In the genomic region with DNA sequence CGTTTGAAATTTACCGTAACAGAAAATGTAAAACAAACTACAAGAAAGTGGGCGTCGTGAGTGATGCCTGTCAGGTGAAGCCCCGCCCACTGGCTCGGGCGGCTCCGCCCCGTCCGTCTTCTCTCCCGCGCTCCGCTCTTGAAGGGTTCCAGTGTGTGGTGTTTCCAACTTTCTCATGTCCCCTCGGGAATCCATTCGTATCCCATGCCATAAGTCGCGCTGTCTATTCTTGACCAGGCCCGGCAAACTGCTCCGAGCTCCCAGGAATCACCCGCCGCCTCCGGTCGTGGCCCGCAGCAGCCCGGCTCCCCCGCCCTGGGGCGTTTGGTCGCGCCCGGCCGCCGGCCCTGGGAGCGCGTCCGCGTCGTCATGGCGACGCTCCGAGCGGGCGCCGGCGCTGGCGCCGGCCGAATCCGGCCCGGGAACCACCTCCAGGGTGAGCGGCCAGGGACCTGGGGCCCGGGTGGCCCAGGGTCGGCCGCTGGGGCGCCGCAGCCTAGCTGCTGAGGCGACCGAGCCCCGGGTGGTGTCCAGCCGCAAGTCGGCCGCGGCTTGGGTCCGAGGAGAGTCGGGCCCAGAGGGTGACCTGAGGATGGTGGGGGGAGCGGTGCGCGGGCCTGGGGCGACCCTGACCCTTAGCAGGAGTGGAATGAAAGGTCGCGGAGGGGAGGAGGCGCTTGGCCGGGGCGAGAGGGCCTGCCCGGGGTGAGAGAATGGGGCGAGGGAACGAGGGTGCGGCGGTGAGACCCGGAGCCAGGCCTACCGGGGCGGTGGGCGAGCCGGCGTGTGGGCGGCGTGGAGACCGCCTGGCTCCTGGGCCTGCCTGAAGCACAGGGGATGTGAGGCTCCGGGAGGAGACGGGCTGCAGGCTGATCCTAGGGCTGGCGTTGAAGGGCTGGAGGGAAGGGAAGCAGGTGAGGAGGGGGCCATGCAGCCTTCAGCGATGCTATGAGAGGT, we compare ENCODE assay signal across 8 cellular contexts. TPM values are rescaled to one million over a fixed set of nuclear protein-coding genes. Genes with fewer than 3 reads are reported as not detected.
A peak's percentile ranks its signal among the peaks of the same experiment; 100 is the strongest.
DNase-seq lines count a peak whose midpoint lies in the region; ATAC-seq and TF ChIP-seq lines count a peak whose summit lies in the region.

A gene (plus strand): TSS at position 375 of the 957 bp plus-strand sequence. CDS start 1,683 bp downstream, outside the sequence.

- H3K9me3 Mint-ChIP-seq in neural crest cell = no peaks in the 10 kb centered on the region

- ATAC-seq in HG03103 (IDR thresholded peaks at IDR 0.05; ENCODE audit: low read depth, unreplicated experiment) (peak; percentile 77), gastroesophageal sphincter (peak; percentile 91)

- intact Hi-C loops in testis (cut with DNase I; ENCODE audit: low total_unique reads) = no loop called here

- peaks cover 15% of the 10 kb centered on the region for H3K27me3 Mint-ChIP-seq in neural crest cell (ENCODE audit: low read depth)

- no peaks in the 10 kb centered on the region for H3K36me3 ChIP-seq in gastroesophageal sphincter
- H3K36me3 ChIP-seq in testis (ENCODE audit: low read depth, missing control alignments) = no peaks in the 10 kb centered on the region

- TF ChIP-seq POLR2A in gastroesophageal sphincter (IDR thresholded peaks at IDR 0.05) (no peak), testis (IDR thresholded peaks at IDR 0.05) (no peak)

- peak; percentile 18 to 52 for DNase-seq in activated CD4-positive, alpha-beta T cell treated with anti-CD3 and anti-CD28 coated beads for 24 hours (ENCODE audit: low read depth in 2 of 2)
- no peak for DNase-seq in activated CD4-positive, alpha-beta T cell treated with anti-CD3 and anti-CD28 coated beads for 1 hour
- peak; percentile 59 for DNase-seq in NCI-H510A treated with DMSO at 0.1 percent for 48 hours (lab: John Stamatoyannopoulos, UW)
- peak; percentile 45 for DNase-seq in activated naive CD4-positive, alpha-beta T cell treated with Interleukin-2 at 50 U/mL for 16 hours
- peak; percentile 73 for DNase-seq in neural crest cell (ENCODE audit: low read depth, low spot score)
- peak; percentile 93 for DNase-seq in testis

- H3K36me3 Mint-ChIP-seq in neural crest cell (ENCODE audit: low read depth) = no peaks in the 10 kb centered on the region

- peaks cover 19% of the 10 kb centered on the region for H3K27me3 ChIP-seq in gastroesophageal sphincter
- no peaks in the 10 kb centered on the region for H3K27me3 ChIP-seq in testis

- no peak for TF ChIP-seq EP300 in gastroesophageal sphincter (IDR thresholded peaks at IDR 0.05)

- peak within 1 kb of the TSS; percentile 95 for H3K4me3 Mint-ChIP-seq in neural crest cell

- H3K27ac ChIP-seq in gastroesophageal sphincter = peak within 1 kb of the TSS in 1 of 4 donors; percentile 3
- H3K27ac ChIP-seq in testis = peak within 1 kb of the TSS; percentile 67 to 71

- no peaks in the 10 kb centered on the region for H3K9me3 ChIP-seq in gastroesophageal sphincter
- no peaks in the 10 kb centered on the region for H3K9me3 ChIP-seq in testis

- peaks cover 0 to 29% (median 4%) of the 10 kb centered on the region in 3 donors for H3K4me1 ChIP-seq in gastroesophageal sphincter
- peaks cover 4% of the 10 kb centered on the region for H3K4me1 ChIP-seq in testis

- 5% methylated on average over 4 to 16 of the region's 91 CpGs for WGBS in gastroesophageal sphincter (ENCODE audit: low coverage in 1 of 2), 2 donors
- WGBS in testis, 2 donors = 3 to 4% methylated on average over 20 to 87 of the region's 91 CpGs

- H3K4me3 ChIP-seq in gastroesophageal sphincter (peak within 1 kb of the TSS; percentile 35 to 59), testis (peak within 1 kb of the TSS; percentile 61 to 82)

- peak within 1 kb of the TSS; percentile 99 for H3K27ac Mint-ChIP-seq in neural crest cell (ENCODE audit: unreplicated experiment)

- peaks cover 36% of the 10 kb centered on the region for H3K4me1 Mint-ChIP-seq in neural crest cell

- TF ChIP-seq CTCF in gastroesophageal sphincter (IDR thresholded peaks at IDR 0.05) = peak in 1 of 4 experiments; percentile 9
- TF ChIP-seq CTCF in neural crest cell (conservative IDR thresholded peaks at IDR 0.05) = no peak
- no peak for TF ChIP-seq CTCF in testis (IDR thresholded peaks at IDR 0.05)

RNA-seq across cellular contexts. Expression of the gene that starts here (rescaled TPM):
- total RNA-seq in gastroesophageal sphincter (1 to 10 TPM in 1 of 4 donors, under 1 TPM in 2, not detected in 1; 0.25 to 8.6 (median 0.66) TPM), neural crest cell (2.0 and 3.0 TPM in 2 replicates), testis (10 to 100 TPM; 28.2 to 62.4 TPM)
- 91.2 TPM for polyA plus RNA-seq in testis (ENCODE audit: insufficient read depth, low read depth, low replicate concordance)
